Comparison of ENCODE assay signal across 9 cellular contexts in the genomic region with DNA sequence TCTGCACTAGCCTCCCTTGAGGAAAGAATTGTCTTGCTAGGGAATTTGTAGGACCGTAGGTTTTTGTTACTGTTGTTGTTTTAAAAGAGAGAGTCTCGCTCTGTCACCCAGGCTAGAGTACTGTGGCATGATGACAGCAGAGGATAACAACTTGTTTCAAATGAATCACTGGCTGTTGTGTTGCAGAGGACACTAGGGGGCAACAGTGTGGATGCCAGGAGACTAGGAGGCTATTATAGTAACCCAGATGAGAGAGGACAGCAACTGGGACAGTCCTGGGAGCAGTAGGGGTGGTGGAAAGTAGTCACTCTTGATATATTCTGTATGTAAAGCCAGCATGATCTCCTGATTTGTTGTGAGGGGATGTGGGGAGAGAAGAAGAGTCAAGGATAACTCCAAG. TPM values are rescaled to one million over a fixed set of nuclear protein-coding genes. Genes with fewer than 3 reads are reported as not detected.
DNase-seq lines count a peak whose midpoint lies in the region; ATAC-seq lines count a peak whose summit lies in the region.
"Had no signal": no experiment of that assay in that cellular context is flagged by ENCODE, and none has a peak within 500 bp of the region (broad histone marks: within the 10 kb centered on the region; RNA-seq: fewer than 3 reads in every experiment).

No MANE protein-coding gene starts in this region.

- CTCF ChIA-PET in activated naive CD4-positive, alpha-beta T cell treated with anti-CD3 and anti-CD28 coated beads for 36 hours (lab: Charles Lee): interaction anchor here (1.0 kb wide), 1 partner anchor 76 kb away, joined by 4 read pairs; no protein-coding TSS in a partner anchor

- H3K27ac Mint-ChIP-seq in activated naive CD4-positive, alpha-beta T cell treated with anti-CD3 and anti-CD28 coated beads for 36 hours: no peak overlapping the region
- H3K27ac Mint-ChIP-seq: activated naive CD4-positive, alpha-beta T cell treated with anti-CD3 and anti-CD28 coated beads, Interleukin-2, amount 50 U/mL, for 72 hours had no signal

- peak; percentile 23 for DNase-seq in activated naive CD4-positive, alpha-beta T cell treated with anti-CD3 and anti-CD28 coated beads for 36 hours
- no peak for DNase-seq in activated naive CD4-positive, alpha-beta T cell treated with Interleukin-2 at 50 U/mL for 16 hours
- DNase-seq in astrocyte of the hippocampus (ENCODE audit: low read depth, low spot score): peak; percentile 47
- peak; percentile 84 for DNase-seq in myocyte (ENCODE audit: low read depth)
- no peak for DNase-seq in T-helper 1 cell
- DNase-seq in NCI-H1048 (lab: John Stamatoyannopoulos, UW): no peak

- H3K36me3 Mint-ChIP-seq in activated naive CD4-positive, alpha-beta T cell treated with anti-CD3 and anti-CD28 coated beads for 36 hours (ENCODE audit: low read depth): no peaks in the 10 kb centered on the region
- H3K36me3 Mint-ChIP-seq: activated naive CD4-positive, alpha-beta T cell treated with anti-CD3 and anti-CD28 coated beads, Interleukin-2, amount 50 U/mL, for 72 hours had no signal

- no peak overlapping the region for H3K4me3 Mint-ChIP-seq in activated naive CD4-positive, alpha-beta T cell treated with anti-CD3 and anti-CD28 coated beads for 36 hours

- no peaks in the 10 kb centered on the region for H3K4me1 Mint-ChIP-seq in activated naive CD4-positive, alpha-beta T cell treated with anti-CD3 and anti-CD28 coated beads for 36 hours (ENCODE audit: low read depth)

- peaks cover 6% of the 10 kb centered on the region for H3K27me3 Mint-ChIP-seq in activated naive CD4-positive, alpha-beta T cell treated with anti-CD3 and anti-CD28 coated beads for 36 hours (ENCODE audit: low read depth)

- ATAC-seq in HG03432 (IDR thresholded peaks at IDR 0.05; ENCODE audit: unreplicated experiment) (peak; percentile 75), HG03457 (IDR thresholded peaks at IDR 0.05; ENCODE audit: unreplicated experiment) (no peak)

- H3K9me3 Mint-ChIP-seq in activated naive CD4-positive, alpha-beta T cell treated with anti-CD3 and anti-CD28 coated beads for 36 hours: no peaks in the 10 kb centered on the region
- H3K9me3 Mint-ChIP-seq: activated naive CD4-positive, alpha-beta T cell treated with anti-CD3 and anti-CD28 coated beads, Interleukin-2, amount 50 U/mL, for 72 hours had no signal

- intact Hi-C loops in activated naive CD4-positive, alpha-beta T cell treated with anti-CD3 and anti-CD28 coated beads for 36 hours (cut with micrococcal nuclease): no loop called here

RNA-seq across cellular contexts. Expression of a gene that starts 41.8 kb away (rescaled TPM):
- not detected for total RNA-seq in activated naive CD4-positive, alpha-beta T cell treated with anti-CD3 and anti-CD28 coated beads for 36 hours
- total RNA-seq in myocyte: 65.7 and 66.2 TPM in 2 replicates
- 2.5 TPM for polyA plus RNA-seq in myocyte (2012)
- total RNA-seq: activated naive CD4-positive, alpha-beta T cell treated with anti-CD3 and anti-CD28 coated beads, Interleukin-2, amount 50 U/mL, for 72 hours had no signal

RNA-seq across cellular contexts. Expression of a gene that starts 51.0 kb away (rescaled TPM):
- not detected for total RNA-seq in activated naive CD4-positive, alpha-beta T cell treated with anti-CD3 and anti-CD28 coated beads for 36 hours
- not detected in 2 replicates for total RNA-seq in myocyte
- polyA plus RNA-seq in myocyte (2012): not detected
- total RNA-seq: activated naive CD4-positive, alpha-beta T cell treated with anti-CD3 and anti-CD28 coated beads, Interleukin-2, amount 50 U/mL, for 72 hours had no signal

Comparison
In these comparisons a context has a peak if more than half of its experiments do, and no peak if none do; other contexts are left out.
1. DNase-seq: peak in activated naive CD4-positive, alpha-beta T cell treated with anti-CD3 and anti-CD28 coated beads for 36 hours (single experiment), astrocyte of the hippocampus (single experiment) and myocyte (single experiment); none in activated naive CD4-positive, alpha-beta T cell treated with Interleukin-2 at 50 U/mL for 16 hours (single experiment), T-helper 1 cell (0 of 5) and NCI-H1048 (single experiment).
2. RNA of a gene that starts 41.8 kb away (total RNA-seq): 65.7 to 66.2 TPM in myocyte; not detected in activated naive CD4-positive, alpha-beta T cell treated with anti-CD3 and anti-CD28 coated beads for 36 hours; every median in the first group is over 10 times any median in the second.